Comparison of ENCODE assay signal across 7 cellular contexts in genomic region chr16:29875206-29875605, GRCh38.
"Had no signal": no experiment of that assay in that cellular context is flagged by ENCODE, and none has a peak within 500 bp of the region (broad histone marks: within the 10 kb centered on the region; RNA-seq: fewer than 3 reads in every experiment).

No MANE protein-coding gene starts in this region.

- H3K4me2 ChIP-seq: KMS-11 had no signal

- H3K27ac ChIP-seq: HL-60, KMS-11 had no signal

- ATAC-seq: HepG2, K562 had no signal

- DNase-seq: IMR-90, KBM-7, KG1 had no signal

- H3K9ac ChIP-seq: KMS-11 had no signal
